Comparison of ENCODE assay signal across 8 cellular contexts in genomic region chr22:31637375-31637937, GRCh38. TPM values are rescaled to one million over a fixed set of nuclear protein-coding genes. Genes with fewer than 3 reads are reported as not detected.
A peak's percentile ranks its signal among the peaks of the same experiment; 100 is the strongest.
DNase-seq lines count a peak whose midpoint lies in the region; ATAC-seq lines count a peak whose summit lies in the region.

No MANE protein-coding gene starts in this region.

- POLR2A ChIA-PET in activated CD8-positive, alpha-beta T cell treated with anti-CD3 and anti-CD28 coated beads, Interleukin-2, amount 10 ng/mL, durations not matched to agents 7 days and 5 days (lab: Charles Lee) = interaction anchor here (0.5 kb wide), 1 partner anchor 13 kb away, joined by 4 read pairs; no protein-coding TSS in a partner anchor

- H3K4me1 Mint-ChIP-seq in activated CD8-positive, alpha-beta T cell treated with anti-CD3 and anti-CD28 coated beads, Interleukin-2, amount 10 ng/mL, durations not matched to agents 7 days and 5 days (ENCODE audit: low read depth) = peaks cover 48% of the 10 kb centered on the region

- ATAC-seq in GM19023 (IDR thresholded peaks at IDR 0.05; ENCODE audit: unreplicated experiment) = peak; percentile 57
- peak; percentile 63 for ATAC-seq in HG03095 (IDR thresholded peaks at IDR 0.05; ENCODE audit: unreplicated experiment)
- no peak for ATAC-seq in activated CD8-positive, alpha-beta T cell treated with anti-CD3 and anti-CD28 coated beads, Interleukin-2, amount 10 ng/mL, durations not matched to agents 7 days and 5 days

- DNase-seq in activated CD8-positive, alpha-beta T cell treated with anti-CD3 and anti-CD28 coated beads, Interleukin-2, amount 10 ng/mL, durations not matched to agents 7 days and 5 days = no peak
- DNase-seq in amniotic stem cell (lab: John Stamatoyannopoulos, UW) (no peak), HK-2 (ENCODE audit: unreplicated experiment) (no peak), NCI-H2171 (lab: John Stamatoyannopoulos, UW) (no peak), SJCRH30 (no peak)

- H3K27ac Mint-ChIP-seq in activated CD8-positive, alpha-beta T cell treated with anti-CD3 and anti-CD28 coated beads, Interleukin-2, amount 10 ng/mL, durations not matched to agents 7 days and 5 days = peak overlapping the region; percentile 93

- CTCF ChIA-PET in activated CD8-positive, alpha-beta T cell treated with anti-CD3 and anti-CD28 coated beads, Interleukin-2, amount 10 ng/mL, durations not matched to agents 7 days and 5 days (lab: Charles Lee) = interaction anchor here (0.6 to 2.1 kb wide), 6 partner anchors 48 to 426 kb away, joined by 3 to 6 read pairs (median 3); no protein-coding TSS in a partner anchor

- H3K9me3 ChIP-seq in mesodermal cell (ENCODE audit: control insufficient read depth, low read length) = no peaks in the 10 kb centered on the region
- H3K9me3 ChIP-seq in SJCRH30 (replicated peaks) = no peaks in the 10 kb centered on the region

- H3K9me3 Mint-ChIP-seq in activated CD8-positive, alpha-beta T cell treated with anti-CD3 and anti-CD28 coated beads, Interleukin-2, amount 10 ng/mL, durations not matched to agents 7 days and 5 days (ENCODE audit: insufficient read depth) = no peaks in the 10 kb centered on the region

- WGBS in mesodermal cell (ENCODE audit: insufficient coverage in 2 of 2), 2 experiments = 87 to 91% methylated on average over 8 to 9 of the region's 10 CpGs

- H3K4me1 ChIP-seq in mesodermal cell (ENCODE audit: control insufficient read depth, insufficient read depth, low read length, poor library complexity, severe bottlenecking) (peaks cover 8% of the 10 kb centered on the region), SJCRH30 (no peaks in the 10 kb centered on the region)

- H3K36me3 ChIP-seq in mesodermal cell (ENCODE audit: control insufficient read depth, insufficient read depth, low read length) (peaks cover 4% of the 10 kb centered on the region), SJCRH30 (no peaks in the 10 kb centered on the region)

- no peaks in the 10 kb centered on the region for H3K27me3 ChIP-seq in SJCRH30

- H3K4me3 Mint-ChIP-seq in activated CD8-positive, alpha-beta T cell treated with anti-CD3 and anti-CD28 coated beads, Interleukin-2, amount 10 ng/mL, durations not matched to agents 7 days and 5 days = peak overlapping the region; percentile 60

- H3K4me3 ChIP-seq in mesodermal cell (ENCODE audit: extremely low read depth, insufficient read depth, low read length, poor library complexity, severe bottlenecking) (no peak overlapping the region), SJCRH30 (no peak overlapping the region)

- H3K27me3 Mint-ChIP-seq in activated CD8-positive, alpha-beta T cell treated with anti-CD3 and anti-CD28 coated beads, Interleukin-2, amount 10 ng/mL, durations not matched to agents 7 days and 5 days (ENCODE audit: low read depth) = no peaks in the 10 kb centered on the region

- H3K27ac ChIP-seq in mesodermal cell (ENCODE audit: low read depth, low read length, severe bottlenecking) (peak overlapping the region; percentile 5), SJCRH30 (no peak overlapping the region)

- H3K36me3 Mint-ChIP-seq in activated CD8-positive, alpha-beta T cell treated with anti-CD3 and anti-CD28 coated beads, Interleukin-2, amount 10 ng/mL, durations not matched to agents 7 days and 5 days (ENCODE audit: low read depth) = peaks cover 6% of the 10 kb centered on the region

RNA-seq across cellular contexts. Expression of gene PISD, which starts 24.6 kb away (rescaled TPM):
- 10 to 100 TPM; 28.8 to 29.2 TPM for total RNA-seq in activated CD8-positive, alpha-beta T cell treated with anti-CD3 and anti-CD28 coated beads, Interleukin-2, amount 10 ng/mL, durations not matched to agents 7 days and 5 days
- 29.5 TPM for polyA plus RNA-seq in mesodermal cell (2013, experiment 1 of 2)
- 25.3 TPM for polyA plus RNA-seq in mesodermal cell (2013, experiment 2 of 2)
- total RNA-seq in SJCRH30 (2014; rRNA removed; shearing (Covaris generic)) = 18.6 and 20.1 TPM in 2 replicates
